ENCODE assay signal across 25 cellular contexts in genomic region chr10:45183174-45183573, GRCh38.
"Had no signal": no experiment of that assay in that cellular context is flagged by ENCODE, and none has a peak within 500 bp of the region (broad histone marks: within the 10 kb centered on the region; RNA-seq: fewer than 3 reads in every experiment).

No MANE protein-coding gene starts in this region.

- DNase-seq: stimulated activated CD4-positive, alpha-beta T cell treated with anti-CD3 and anti-CD28 coated beads, Interleukin-2, amount 100 ng/mL, for 48 hours; stimulated activated CD4-positive, alpha-beta T cell treated with anti-CD3 and anti-CD28 coated beads, Interleukin-4, amount 100 ng/mL, for 1 hour; stimulated activated CD4-positive, alpha-beta T cell treated with anti-CD3 and anti-CD28 coated beads, Interleukin-4, amount 100 ng/mL, for 24 hours; stimulated activated CD4-positive, alpha-beta T cell treated with anti-CD3 and anti-CD28 coated beads, Interleukin-4, amount 100 ng/mL, for 4 hours; stimulated activated CD8-positive, alpha-beta memory T cell treated with anti-CD3 and anti-CD28 coated beads, Interleukin-4, amount 100 ng/mL, for 48 hours; stimulated activated naive B cell treated with anti-CD40 and anti-IgM and Interleukin-4, amounts not matched to agents 10 μg/mL and 1 μg/mL and 100 μg/mL, for 72 hours; stimulated activated naive CD4-positive, alpha-beta T cell; stimulated activated naive CD4-positive, alpha-beta T cell treated with Interleukin-2 at 50 U/mL for 16 hours; stimulated activated naive CD8-positive, alpha-beta T cell treated with anti-CD3 and anti-CD28 coated beads, Interleukin-15, amount 100 ng/mL, for 72 hours; stimulated activated naive CD8-positive, alpha-beta T cell treated with anti-CD3 and anti-CD28 coated beads, Interleukin-15, Interleukin-2, amounts not matched to agents 100 U/mL and 50 U/mL, for 24 hours; stomach; testis; thyroid gland; tibial artery; transverse colon; trophoblast cell; upper lobe of left lung; upper lobe of right lung; uterus had no signal

- H3K27me3 ChIP-seq: stomach, suprapubic skin, testis, thyroid gland, tibial artery, tibial nerve, transverse colon, upper lobe of left lung, upper lobe of right lung, uterus, vagina had no signal

- H3K36me3 ChIP-seq: stomach, suprapubic skin, thoracic aorta, thyroid gland, tibial artery, tibial nerve, transverse colon, upper lobe of left lung, upper lobe of right lung, uterus, vagina had no signal

- H3K27ac ChIP-seq: stomach, suprapubic skin, testis, thoracic aorta, thyroid gland, tibial artery, tibial nerve, transverse colon, upper lobe of left lung, upper lobe of right lung, uterus, vagina had no signal

- H3K4me1 ChIP-seq: stomach, suprapubic skin, thyroid gland, tibial nerve, transverse colon, upper lobe of left lung, upper lobe of right lung, uterus, vagina had no signal

- ATAC-seq: stimulated activated effector memory CD8-positive, alpha-beta T cell treated with anti-CD3 and anti-CD28 coated beads, Interleukin-12 subunit alpha, Interleukin-12 subunit beta, amount 100 ng/mL, for 72 hours; stimulated activated memory B cell treated with anti-CD40 and anti-IgM and Interleukin-4, amounts not matched to agents 10 μg/mL and 1 μg/mL and 100 μg/mL, for 72 hours; stimulated activated naive B cell treated with anti-CD40 and anti-IgM and Interleukin-4, amounts not matched to agents 10 μg/mL and 1 μg/mL and 100 μg/mL, for 72 hours; stimulated activated naive CD8-positive, alpha-beta T cell treated with anti-CD3 and anti-CD28 coated beads, Interleukin-15, amount 100 ng/mL, for 72 hours; stimulated activated naive CD8-positive, alpha-beta T cell treated with anti-CD3 and anti-CD28 coated beads, Interleukin-15, Interleukin-2, amounts not matched to agents 100 U/mL and 50 U/mL, for 24 hours; upper lobe of right lung had no signal

- H3K9me3 ChIP-seq: stomach, suprapubic skin, testis, thoracic aorta, thyroid gland, tibial artery, tibial nerve, transverse colon, upper lobe of left lung, upper lobe of right lung, uterus, vagina had no signal

- H3K4me3 ChIP-seq: stomach, suprapubic skin, testis, thoracic aorta, thyroid gland, tibial artery, tibial nerve, transverse colon, upper lobe of left lung, upper lobe of right lung, uterus, vagina had no signal
